In genomic region chr6:25449774-25450173, GRCh38 we compare ENCODE assay signal across 1 cellular context.
TF ChIP-seq lines count a peak whose summit lies in the region.

No MANE protein-coding gene starts in this region.

TF ChIP-seq in HEK293, 187 proteins besides CTCF, POLR2A, EP300 and RAD21 (continued from another document):
- peak; percentile 55 for TF ChIP-seq PRDM10 (tag by site-specific recombination; IDR thresholded peaks at IDR 0.05)
- TF ChIP-seq ZNF341 (tag by site-specific recombination; IDR thresholded peaks at IDR 0.05; ENCODE audit: low read depth), result peak; percentile 30; the same call in 1 of the 2 replicates
- TF ChIP-seq ZBTB17 (tag by site-specific recombination; IDR thresholded peaks at IDR 0.05), result peak; percentile 44
- no peak for TF ChIP-seq KLF17 (tag by site-specific recombination; IDR thresholded peaks at IDR 0.05)
- TF ChIP-seq ZBTB44 (tag by site-specific recombination; IDR thresholded peaks at IDR 0.05), result peak; percentile 78
- TF ChIP-seq ZNF335 (tag by site-specific recombination; conservative IDR thresholded peaks at IDR 0.05), result peak; percentile 45
- TF ChIP-seq REST (tag by site-specific recombination; IDR thresholded peaks at IDR 0.05), result no peak
- TF ChIP-seq ZNF596 (tag by site-specific recombination; IDR thresholded peaks at IDR 0.05), result 0 out of 2 replicates have a peak, but pooled peaks have one; percentile 11
- TF ChIP-seq KLF1 (tag by site-specific recombination; IDR thresholded peaks at IDR 0.05), result no peak
- peak; percentile 22; the same call in 1 of the 2 replicates for TF ChIP-seq GLIS1 (tag by site-specific recombination; IDR thresholded peaks at IDR 0.05)
- 0 out of 2 replicates have a peak, but pooled peaks have one; percentile 50 for TF ChIP-seq ZNF660 (tag by site-specific recombination; IDR thresholded peaks at IDR 0.05)
- peak; percentile 83 for TF ChIP-seq SP7 (tag by site-specific recombination; IDR thresholded peaks at IDR 0.05)
- TF ChIP-seq ZXDB (tag by site-specific recombination; IDR thresholded peaks at IDR 0.05), result 0 out of 2 replicates have a peak, but pooled peaks have one; percentile 12
- TF ChIP-seq ZIC2 (tag by site-specific recombination; IDR thresholded peaks at IDR 0.05), result peak; percentile 88
- peak; percentile 74 for TF ChIP-seq PRDM6 (tag by site-specific recombination; IDR thresholded peaks at IDR 0.05)
- TF ChIP-seq ZNF521 (tag by site-specific recombination; IDR thresholded peaks at IDR 0.05), result no peak
